In the genomic region with DNA sequence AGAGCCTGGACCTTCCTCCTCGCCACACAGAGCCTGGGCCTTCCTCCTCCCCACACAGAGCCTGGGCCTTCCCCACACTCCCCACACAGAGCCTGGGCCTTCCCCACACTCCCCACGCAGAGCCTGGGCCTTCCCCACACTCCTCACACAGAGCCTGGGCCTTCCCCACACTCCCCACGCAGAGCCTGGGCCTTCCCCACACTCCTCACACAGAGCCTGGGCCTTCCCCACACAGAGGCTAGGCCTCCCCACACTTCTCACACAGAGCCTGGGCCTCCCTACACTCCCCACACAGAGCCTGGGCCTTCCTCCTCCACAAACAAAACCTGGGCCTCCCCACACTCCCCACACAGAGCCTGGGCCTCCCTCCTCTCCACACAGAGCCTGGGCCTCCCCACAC, we compare ENCODE assay signal across 2 cellular contexts. TPM values are rescaled to one million over a fixed set of nuclear protein-coding genes. Genes with fewer than 3 reads are reported as not detected.
"Had no signal": no experiment of that assay in that cellular context is flagged by ENCODE, and none has a peak within 500 bp of the region (broad histone marks: within the 10 kb centered on the region; RNA-seq: fewer than 3 reads in every experiment).

No MANE protein-coding gene starts in this region.

RNA-seq across cellular contexts. Expression of a gene that starts 11.7 kb away (rescaled TPM):
- total RNA-seq: mesenteric fat pad, subcutaneous adipose tissue had no signal
